23 cellular contexts compared by ENCODE assay signal in the genomic region with DNA sequence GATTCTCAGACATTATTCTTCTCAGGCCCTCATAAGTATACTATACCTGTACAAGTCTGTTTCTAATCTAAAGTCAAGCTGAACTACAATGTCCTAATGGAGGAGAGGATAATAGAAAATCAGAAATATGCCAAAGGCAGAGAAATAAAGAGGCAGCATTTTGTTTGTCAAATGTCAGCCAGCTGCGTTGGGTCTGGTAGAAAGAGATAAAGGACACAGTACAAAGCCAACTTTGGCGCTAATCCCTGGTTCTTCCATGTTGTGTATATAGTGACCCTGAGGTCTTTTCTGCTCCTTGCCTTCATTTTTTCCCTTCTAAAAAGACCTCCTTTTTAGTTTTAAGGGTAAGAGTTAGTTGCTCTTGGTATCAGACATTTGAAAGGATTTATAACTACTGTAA.
DNase-seq lines count a peak whose midpoint lies in the region; ATAC-seq, FAIRE-seq and TF ChIP-seq lines count a peak whose summit lies in the region.
"Had no signal": no experiment of that assay in that cellular context is flagged by ENCODE, and none has a peak within 500 bp of the region (broad histone marks: within the 10 kb centered on the region; RNA-seq: fewer than 3 reads in every experiment).

No MANE protein-coding gene starts in this region.

- H3K4me1 Mint-ChIP-seq in GM23338 (peaks cover 49% of the 10 kb centered on the region), nephron (peaks cover 56% of the 10 kb centered on the region)

- no peaks in the 10 kb centered on the region for H4K20me1 ChIP-seq in GM23338 (replicated peaks; ENCODE audit: insufficient read depth)
- H4K20me1 ChIP-seq in K562 (replicated peaks; ENCODE audit: control insufficient read depth, insufficient read depth, low read length): no peaks in the 10 kb centered on the region

- H3K4me1 ChIP-seq in GM23338 (ENCODE audit: insufficient read depth) (peaks cover 31% of the 10 kb centered on the region), NT2/D1 (ENCODE audit: insufficient read depth, insufficient read length) (no peaks in the 10 kb centered on the region), K562 (replicated peaks in 1 of 2; ENCODE audit: control insufficient read depth in 2 of 2, insufficient read depth in 2 of 2, low read length in 2 of 2) (peaks cover 9 to 18% of the 10 kb centered on the region in 2 experiments; a peak in 4 of 5 replicates), transverse colon (peaks cover 0 to 18% (median 8%) of the 10 kb centered on the region in 4 donors)

- TF ChIP-seq RAD21 in K562 (CRISPR knock-in tag; conservative IDR thresholded peaks at IDR 0.05 in 1 of 2, IDR thresholded peaks at IDR 0.05 in 1 of 2): no peak

- no peak for TF ChIP-seq CTCF in GM23338 (conservative IDR thresholded peaks at IDR 0.05; ENCODE audit: low read depth in 2 of 2)
- no peak for TF ChIP-seq CTCF in K562 (IDR thresholded peaks at IDR 0.05 in 2 of 3, conservative IDR thresholded peaks at IDR 0.05 in 1 of 3; ENCODE audit: insufficient read depth in 2 of 3, low read depth in 1 of 3, low read length in 3 of 3)
- TF ChIP-seq CTCF in nephron (IDR thresholded peaks at IDR 0.05; ENCODE audit: unreplicated experiment in 3 of 3): no peak
- TF ChIP-seq CTCF in coronary artery (IDR thresholded peaks at IDR 0.05): no peak
- no peak for TF ChIP-seq CTCF in transverse colon (IDR thresholded peaks at IDR 0.05)

- no peaks in the 10 kb centered on the region for H3K9me2 ChIP-seq in GM23338 (ENCODE audit: insufficient read depth)

- H3K9me3 Mint-ChIP-seq in GM23338: peaks cover 2% of the 10 kb centered on the region; the same call in 1 of the 3 replicates
- H3K9me3 Mint-ChIP-seq in nephron: no peaks in the 10 kb centered on the region
- H3K9me3 Mint-ChIP-seq: CD8-positive, alpha-beta memory T cell; IgD-negative memory B cell had no signal

- TF ChIP-seq POLR2A in K562 (conservative IDR thresholded peaks at IDR 0.05) (no peak), transverse colon (IDR thresholded peaks at IDR 0.05) (no peak)

- TF ChIP-seq EP300 in K562 (IDR thresholded peaks at IDR 0.05; ENCODE audit: low read length): peak; percentile 29; the same call in 1 of the 2 replicates
- TF ChIP-seq EP300 in transverse colon (IDR thresholded peaks at IDR 0.05; ENCODE audit: low read depth): no peak

- no peaks in the 10 kb centered on the region for H3K9me1 ChIP-seq in K562 (ENCODE audit: control insufficient read depth, insufficient read depth, low read length)

- H3K4me2 ChIP-seq in GM23338 (peak overlapping the region; percentile 67), K562 (ENCODE audit: insufficient read depth, low read length) (no peak overlapping the region)

- POLR2A ChIA-PET in K562 (lab: Yijun Ruan, JAX): no interaction called here

- H3K9me3 ChIP-seq in NT2/D1 (ENCODE audit: insufficient read depth, low read length) (no peaks in the 10 kb centered on the region), K562 (replicated peaks; ENCODE audit: control insufficient read depth, insufficient read depth, low read depth, low read length) (0 out of 2 replicates have a peak, but pooled peaks cover 2% of the 10 kb centered on the region), transverse colon (no peaks in the 10 kb centered on the region)
- H3K9me3 ChIP-seq: SJCRH30 had no signal

- no peaks in the 10 kb centered on the region; the same call in 2 of the 3 replicates for H3K36me3 Mint-ChIP-seq in GM23338 (ENCODE audit: low read depth)
- H3K36me3 Mint-ChIP-seq in nephron (ENCODE audit: low read depth): peaks cover 10% of the 10 kb centered on the region
- H3K36me3 Mint-ChIP-seq: CD8-positive, alpha-beta memory T cell; IgD-negative memory B cell had no signal

- intact Hi-C loops in K562 (cut with micrococcal nuclease) (no loop called here), transverse colon (cut with DNase I; ENCODE audit: low total_unique reads) (no loop called here)

- H3K4me3 ChIP-seq in GM23338 (peak overlapping the region; percentile 34), NT2/D1 (ENCODE audit: insufficient read length, low read depth) (no peak overlapping the region), K562 (no peak overlapping the region), coronary artery (no peak overlapping the region), transverse colon (no peak overlapping the region)
- H3K4me3 ChIP-seq: SJCRH30 had no signal

- H3K27me3 ChIP-seq in GM23338 (ENCODE audit: insufficient read depth) (peaks cover 47% of the 10 kb centered on the region), NT2/D1 (ENCODE audit: insufficient read depth, insufficient read length) (peaks cover 4% of the 10 kb centered on the region), K562 (ENCODE audit: control insufficient read depth in 2 of 2, insufficient read depth in 2 of 2, low read length in 2 of 2) (no peaks in the 10 kb centered on the region), transverse colon (peaks cover 30% of the 10 kb centered on the region)

- ATAC-seq in GM23338 (no peak), K562 (0 out of 3 replicates have a peak, but pooled peaks have one; percentile 10), GM19395 (IDR thresholded peaks at IDR 0.05; ENCODE audit: unreplicated experiment) (no peak)

- H3K4me3 Mint-ChIP-seq in GM23338: peak overlapping the region; percentile 65
- H3K4me3 Mint-ChIP-seq in nephron: peak overlapping the region; percentile 30 to 48 (median 33)
- H3K4me3 Mint-ChIP-seq: CD8-positive, alpha-beta memory T cell had no signal

- H3K9ac ChIP-seq in NT2/D1 (ENCODE audit: insufficient read length, low read depth) (peak overlapping the region; percentile 12), K562 (ENCODE audit: insufficient read depth in 1 of 2, low read depth in 2 of 2, low read length in 2 of 2) (no peak overlapping the region)

- H3K79me2 ChIP-seq in GM23338 (replicated peaks; ENCODE audit: insufficient read depth): peaks cover 12% of the 10 kb centered on the region
- no peaks in the 10 kb centered on the region for H3K79me2 ChIP-seq in K562 (ENCODE audit: control insufficient read depth, insufficient read depth, low read length)

- peaks cover 27% of the 10 kb centered on the region for H3K27me3 Mint-ChIP-seq in GM23338 (ENCODE audit: insufficient read depth, low read depth, poor library complexity)
- H3K27me3 Mint-ChIP-seq in nephron (ENCODE audit: low read depth): no peaks in the 10 kb centered on the region

- no peaks in the 10 kb centered on the region for H3K36me3 ChIP-seq in GM23338 (ENCODE audit: insufficient read depth)
- H3K36me3 ChIP-seq in NT2/D1 (ENCODE audit: insufficient read depth, insufficient read length, low read length): no peaks in the 10 kb centered on the region
- no peaks in the 10 kb centered on the region for H3K36me3 ChIP-seq in K562 (ENCODE audit: control insufficient read depth, insufficient read depth, low read length)
- H3K36me3 ChIP-seq in transverse colon: no peaks in the 10 kb centered on the region
- H3K36me3 ChIP-seq: SJCRH30 had no signal

- in situ Hi-C loops in K562 (cut with MboI): no loop called here
- in situ Hi-C loops in transverse colon (cut with MboI; ENCODE audit: low pct_ligation_motif_present in 1 of 4, low pct_unique_long_range_greater_than_20kb in 1 of 4, low sequenced_read_pairs in 3 of 4): loop anchor here in 2 of 4 donors (25.0 kb wide), 2 partner anchors 101 to 801 kb away; a partner anchor contains a TSS

- 0 out of 2 replicates have a peak, but pooled peaks cover 5% of the 10 kb centered on the region for H3F3A ChIP-seq in GM23338 (replicated peaks; ENCODE audit: low read depth)

- CTCF ChIA-PET in K562 (lab: Yijun Ruan, JAX; ENCODE audit: low intra/inter-chr PET ratio): no interaction called here

- H2AFZ ChIP-seq in GM23338: no peak overlapping the region
- no peak overlapping the region for H2AFZ ChIP-seq in K562 (ENCODE audit: low read depth, low read length)

- H3K27ac ChIP-seq in GM23338 (ENCODE audit: low read depth) (peak overlapping the region; percentile 40), K562 (ENCODE audit: extremely low read depth, low read depth, low read length) (no peak overlapping the region), coronary artery (no peak overlapping the region), transverse colon (no peak overlapping the region)
- H3K27ac ChIP-seq: C4-2B, HL-60, SJCRH30 had no signal

- WGBS in K562 (ENCODE audit: insufficient coverage, low coverage, missing lambda C conversion rate): 0% methylated on average over 2 of the region's 2 CpGs
- 58 to 68% methylated on average over 2 of the region's 2 CpGs for WGBS in transverse colon (ENCODE audit: low coverage in 1 of 2), 2 donors

- no peak for DNase-seq in GM23338 (ENCODE audit: low spot score)
- DNase-seq in NT2/D1 (ENCODE audit: low read depth, low spot score): no peak
- DNase-seq in K562 (ENCODE audit: extremely low read depth in 1 of 4, low spot score in 3 of 4): peak; percentile 15 to 59 (median 41)
- DNase-seq in coronary artery (ENCODE audit: low spot score): no peak
- DNase-seq in transverse colon: no peak
- DNase-seq: Calu3; CD8-positive, alpha-beta memory T cell; DMS153; Karpas-422; NCI-H1694; NCI-H2081; NCI-H2171 treated with DMSO at 0.1 percent for 48 hours; NCI-H524 treated with DMSO at 0.1 percent for 48 hours; NCI-H82; SJCRH30 had no signal

- BruUV-seq in K562 (replicated peaks; lab: Mats Ljungman, UMichigan): no TSS peak

- no peak for FAIRE-seq in K562 (lab: Jason Lieb, UNC)
- FAIRE-seq: A204.1, GM12891, RCC 7860 had no signal

- H3K27ac Mint-ChIP-seq in GM23338 (no peak overlapping the region), nephron (peak overlapping the region in 2 of 3 experiments; percentile 51 to 80)

TF ChIP-seq in GM23338, 12 proteins besides CTCF, POLR2A, EP300 and RAD21 (continues in another document):
- TF ChIP-seq, protein P1, sequence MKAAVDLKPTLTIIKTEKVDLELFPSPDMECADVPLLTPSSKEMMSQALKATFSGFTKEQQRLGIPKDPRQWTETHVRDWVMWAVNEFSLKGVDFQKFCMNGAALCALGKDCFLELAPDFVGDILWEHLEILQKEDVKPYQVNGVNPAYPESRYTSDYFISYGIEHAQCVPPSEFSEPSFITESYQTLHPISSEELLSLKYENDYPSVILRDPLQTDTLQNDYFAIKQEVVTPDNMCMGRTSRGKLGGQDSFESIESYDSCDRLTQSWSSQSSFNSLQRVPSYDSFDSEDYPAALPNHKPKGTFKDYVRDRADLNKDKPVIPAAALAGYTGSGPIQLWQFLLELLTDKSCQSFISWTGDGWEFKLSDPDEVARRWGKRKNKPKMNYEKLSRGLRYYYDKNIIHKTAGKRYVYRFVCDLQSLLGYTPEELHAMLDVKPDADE (IDR thresholded peaks at IDR 0.05): no peak
- TF ChIP-seq POLR2AphosphoS5 (IDR thresholded peaks at IDR 0.05; ENCODE audit: low read depth): no peak

TF ChIP-seq in K562, 482 proteins besides CTCF, POLR2A, EP300 and RAD21 (continues in another document):
- TF ChIP-seq ARID1B (IDR thresholded peaks at IDR 0.05) (peak; percentile 74), TCF3 (CRISPR knock-in tag; IDR thresholded peaks at IDR 0.05) (peak; percentile 71), TEAD4 (IDR thresholded peaks at IDR 0.05; ENCODE audit: low read length) (peak; percentile 55), TEAD4 (CRISPR knock-in tag; IDR thresholded peaks at IDR 0.05; ENCODE audit: borderline replicate concordance) (no peak), SRSF1 (IDR thresholded peaks at IDR 0.05; ENCODE audit: low read depth, low read length) (no peak), CBFA2T3 (IDR thresholded peaks at IDR 0.05) (peak; percentile 80), ETS2 (tag; IDR thresholded peaks at IDR 0.05; ENCODE audit: borderline replicate concordance, poor library complexity, severe bottlenecking) (no peak)

Comparison
In these comparisons a context has a peak if more than half of its experiments do, and no peak if none do; other contexts are left out.
1. DNase-seq: peak in K562 (4 of 4); none in GM23338 (single experiment), NT2/D1 (single experiment), coronary artery (single experiment) and transverse colon (single experiment).